Comparison of ENCODE assay signal across 18 cellular contexts in the genomic region with DNA sequence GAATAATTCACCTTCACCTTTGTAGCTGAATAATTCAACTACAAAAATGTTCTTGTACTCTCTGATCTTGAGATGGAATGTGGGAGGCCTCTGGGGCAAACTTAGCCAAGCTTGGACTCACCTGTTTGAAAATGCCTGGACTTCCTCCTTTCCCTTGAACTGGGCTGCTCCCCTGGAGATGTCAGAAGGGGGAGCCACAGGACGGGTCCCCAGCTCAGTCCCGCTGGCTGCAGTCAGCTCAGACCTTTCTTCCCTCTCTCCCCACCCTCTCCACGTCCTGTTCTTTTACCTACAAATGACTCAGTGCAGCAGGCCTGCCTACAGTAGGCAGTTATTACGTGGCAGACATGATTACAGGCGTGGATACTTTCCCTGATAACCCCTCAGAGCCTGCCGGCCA.
A peak's percentile ranks its signal among the peaks of the same experiment; 100 is the strongest.
DNase-seq lines count a peak whose midpoint lies in the region; ATAC-seq and TF ChIP-seq lines count a peak whose summit lies in the region.
"Had no signal": no experiment of that assay in that cellular context is flagged by ENCODE, and none has a peak within 500 bp of the region (broad histone marks: within the 10 kb centered on the region; RNA-seq: fewer than 3 reads in every experiment).

No MANE protein-coding gene starts in this region.

- H3K36me3 ChIP-seq in OCI-LY3 (replicated peaks; ENCODE audit: low read depth, low read length) (no peaks in the 10 kb centered on the region), endodermal cell (ENCODE audit: control insufficient read depth, insufficient read depth, low read length) (no peaks in the 10 kb centered on the region), stomach (no peaks in the 10 kb centered on the region)
- H3K36me3 ChIP-seq: upper lobe of left lung had no signal

- H3K27me3 Mint-ChIP-seq in endodermal cell (ENCODE audit: insufficient read depth): peaks cover 14% of the 10 kb centered on the region

- no peak overlapping the region for H3K4me3 Mint-ChIP-seq in endodermal cell
- H3K4me3 Mint-ChIP-seq: CD14-positive monocyte had no signal

- H3K27ac Mint-ChIP-seq in endodermal cell: peak overlapping the region; percentile 35
- H3K27ac Mint-ChIP-seq: CD14-positive monocyte had no signal

- H3K4me2 ChIP-seq in OCI-LY3 (ENCODE audit: low read length): no peak overlapping the region

- no peaks in the 10 kb centered on the region for H3K4me1 Mint-ChIP-seq in endodermal cell

- H3K79me2 ChIP-seq in OCI-LY3 (ENCODE audit: low read length): no peaks in the 10 kb centered on the region
- H3K79me2 ChIP-seq: parathyroid adenoma had no signal

- 68 to 100% methylated on average over 2 to 6 of the region's 6 CpGs for WGBS in endodermal cell (ENCODE audit: insufficient coverage in 1 of 2, insufficient read length in 1 of 2), 2 experiments
- WGBS in stomach, 5 donors: 20 to 26% (median 23%) methylated on average over 6 of the region's 6 CpGs

- no peaks in the 10 kb centered on the region for H4K20me1 ChIP-seq in OCI-LY3 (ENCODE audit: insufficient read depth, low read length)

- no peak for TF ChIP-seq EP300 in stomach (IDR thresholded peaks at IDR 0.05)

- no peak for TF ChIP-seq POLR2A in stomach (IDR thresholded peaks at IDR 0.05)

- H3K27me3 ChIP-seq in OCI-LY3 (ENCODE audit: low read depth, low read length) (0 out of 2 replicates have a peak, but pooled peaks cover 5% of the 10 kb centered on the region), endodermal cell (ENCODE audit: control insufficient read depth, insufficient read depth, low read length, poor library complexity, severe bottlenecking) (no peaks in the 10 kb centered on the region), stomach (peaks cover 0 to 15% (median 0%) of the 10 kb centered on the region in 3 donors)
- H3K27me3 ChIP-seq: upper lobe of left lung had no signal

- H3K4me3 ChIP-seq in OCI-LY3 (ENCODE audit: low read length) (no peak overlapping the region), endodermal cell (ENCODE audit: low read length) (no peak overlapping the region), stomach (no peak overlapping the region)
- H3K4me3 ChIP-seq: skin epidermis, upper lobe of left lung had no signal

- no peaks in the 10 kb centered on the region for H3K36me3 Mint-ChIP-seq in endodermal cell (ENCODE audit: low read depth)
- H3K36me3 Mint-ChIP-seq: CD14-positive monocyte had no signal

- H3K27ac ChIP-seq in OCI-LY3 (ENCODE audit: low read length): no peak overlapping the region
- no peak overlapping the region for H3K27ac ChIP-seq in endodermal cell (ENCODE audit: low read depth, low read length)
- no peak overlapping the region for H3K27ac ChIP-seq in stomach
- H3K27ac ChIP-seq: parathyroid adenoma, skin epidermis, upper lobe of left lung had no signal

- no peaks in the 10 kb centered on the region for H3K9me3 ChIP-seq in OCI-LY3 (ENCODE audit: insufficient read depth, low read length)
- no peaks in the 10 kb centered on the region for H3K9me3 ChIP-seq in endodermal cell (ENCODE audit: control insufficient read depth, low read length)
- H3K9me3 ChIP-seq in stomach: no peaks in the 10 kb centered on the region
- H3K9me3 ChIP-seq: upper lobe of left lung had no signal

- ATAC-seq in HG03354 (IDR thresholded peaks at IDR 0.05; ENCODE audit: poor library complexity, severe bottlenecking, unreplicated experiment) (no peak), HG03520 (IDR thresholded peaks at IDR 0.05; ENCODE audit: unreplicated experiment) (no peak)

- intact Hi-C loops in stomach (cut with DNase I; ENCODE audit: low total_unique reads): loop anchor here (5.0 kb wide), 1 partner anchor 663 kb away; no protein-coding TSS in a partner anchor

- TF ChIP-seq CTCF in OCI-LY3 (IDR thresholded peaks at IDR 0.05; ENCODE audit: low read depth, low read length) (peak; percentile 19), endodermal cell (conservative IDR thresholded peaks at IDR 0.05) (peak; percentile 56), stomach (IDR thresholded peaks at IDR 0.05) (no peak)

- DNase-seq in NOMO-1 treated with DMSO at 0.1 percent for 48 hours (lab: John Stamatoyannopoulos, UW; ENCODE audit: unreplicated experiment): peak; percentile 17
- DNase-seq in NOMO-1 treated with dmso at 0.1 percent for 144 hours (lab: John Stamatoyannopoulos, UW; ENCODE audit: unreplicated experiment): no peak
- peak; percentile 62 for DNase-seq in endodermal cell
- DNase-seq in stomach: peak; percentile 56
- no peak for DNase-seq in KBM-7
- DNase-seq: activated CD4-positive, CD25-positive, alpha-beta regulatory T cell; activated effector memory CD4-positive, alpha-beta T cell treated with anti-CD3 and anti-CD28 coated beads, Interleukin-2, amount 50 U/mL, for 16 hours; DMS53; foreskin fibroblast; NCI-H187; stimulated activated naive CD4-positive, alpha-beta T cell treated with Interleukin-2 at 50 U/mL for 16 hours had no signal

- in situ Hi-C loops in KBM-7 (cut with MboI; ENCODE audit: low pct_unique_long_range_greater_than_20kb, low sequenced_read_pairs): no loop called here

- H3K9me3 Mint-ChIP-seq in endodermal cell: no peaks in the 10 kb centered on the region

- H3K4me1 ChIP-seq in OCI-LY3 (ENCODE audit: low read length): no peaks in the 10 kb centered on the region
- H3K4me1 ChIP-seq in endodermal cell (ENCODE audit: control insufficient read depth, insufficient read depth, low read length): no peaks in the 10 kb centered on the region
- peaks cover 0 to 4% (median 0%) of the 10 kb centered on the region in 4 donors for H3K4me1 ChIP-seq in stomach
- H3K4me1 ChIP-seq: parathyroid adenoma, upper lobe of left lung had no signal

- H3K9ac ChIP-seq in OCI-LY3 (ENCODE audit: low read length) (no peak overlapping the region), endodermal cell (ENCODE audit: extremely low read depth, low read length, poor library complexity, severe bottlenecking) (no peak overlapping the region)
- H3K9ac ChIP-seq: parathyroid adenoma had no signal

- 0 out of 2 replicates have a peak overlapping the region, but pooled peaks have one; percentile 45 for H2AFZ ChIP-seq in OCI-LY3 (ENCODE audit: low read depth, low read length)
- H2AFZ ChIP-seq: parathyroid adenoma had no signal

Comparison
In these comparisons a context has a peak if more than half of its experiments do, and no peak if none do; other contexts are left out.
1. DNase-seq: peak in NOMO-1 treated with DMSO at 0.1 percent for 48 hours (single experiment), endodermal cell (single experiment) and stomach (single experiment); none in NOMO-1 treated with dmso at 0.1 percent for 144 hours (single experiment) and KBM-7 (single experiment).
2. CTCF ChIP-seq: peak in OCI-LY3 (single experiment) and endodermal cell (single experiment); none in stomach (0 of 7).